ENCODE assay signal across 11 cellular contexts in genomic region chr1:32182060-32182459, GRCh38. TPM values are rescaled to one million over a fixed set of nuclear protein-coding genes. Genes with fewer than 3 reads are reported as not detected.
DNase-seq lines count a peak whose midpoint lies in the region; ATAC-seq, FAIRE-seq and TF ChIP-seq lines count a peak whose summit lies in the region.
"Had no signal": no experiment of that assay in that cellular context is flagged by ENCODE, and none has a peak within 500 bp of the region (broad histone marks: within the 10 kb centered on the region; RNA-seq: fewer than 3 reads in every experiment).

No MANE protein-coding gene starts in this region.

- TF ChIP-seq CTCF in WI38 (IDR thresholded peaks at IDR 0.05; ENCODE audit: low read depth, low read length) (no peak), fibroblast of lung (conservative IDR thresholded peaks at IDR 0.05 in 1 of 2, IDR thresholded peaks at IDR 0.05 in 1 of 2; ENCODE audit: low read depth in 1 of 2, low read length in 2 of 2) (no peak), stomach (IDR thresholded peaks at IDR 0.05) (no peak), prostate gland (IDR thresholded peaks at IDR 0.05) (no peak)

- H3K27ac ChIP-seq in fibroblast of lung (ENCODE audit: insufficient read depth, low read length) = no peak overlapping the region
- peak overlapping the region in 3 of 5 donors; percentile 5 to 97 (median 44) for H3K27ac ChIP-seq in stomach
- H3K27ac ChIP-seq in prostate gland = no peak overlapping the region

- WGBS in stomach, 5 donors = 79 to 91% (median 89%) methylated on average over 6 of the region's 6 CpGs
- WGBS in prostate gland = 79% methylated on average over 6 of the region's 6 CpGs

- H3K27me3 ChIP-seq in fibroblast of lung (ENCODE audit: control insufficient read depth, insufficient read depth, low read length) (no peaks in the 10 kb centered on the region), stomach (no peaks in the 10 kb centered on the region), prostate gland (replicated peaks; ENCODE audit: insufficient read depth) (no peaks in the 10 kb centered on the region)

- TF ChIP-seq EP300 in stomach (IDR thresholded peaks at IDR 0.05) = no peak

- DNase-seq in activated naive CD4-positive, alpha-beta T cell (lab: John Stamatoyannopoulos, UW) = no peak
- DNase-seq in fibroblast of lung (ENCODE audit: low read depth in 2 of 2) (peak in 1 of 2 donors; percentile 33), stomach (no peak), prostate gland (ENCODE audit: low spot score) (no peak), frontal cortex (ENCODE audit: low spot score in 2 of 2) (no peak)

- H4K20me1 ChIP-seq in fibroblast of lung (ENCODE audit: control insufficient read depth, extremely low read depth, insufficient read depth, low read length) = peaks cover 3% of the 10 kb centered on the region

- no peaks in the 10 kb centered on the region for H3K27me3 Mint-ChIP-seq in activated naive CD4-positive, alpha-beta T cell treated with anti-CD3 and anti-CD28 coated beads, Interleukin-2, amount 50 U/mL, for 24 hours
- H3K27me3 Mint-ChIP-seq: progenitor cell of endocrine pancreas had no signal

- H3K4me1 Mint-ChIP-seq in activated naive CD4-positive, alpha-beta T cell treated with anti-CD3 and anti-CD28 coated beads, Interleukin-2, amount 50 U/mL, for 24 hours = peaks cover 64% of the 10 kb centered on the region

- H3K79me2 ChIP-seq in fibroblast of lung (ENCODE audit: control insufficient read depth, insufficient read depth, low read length) = peaks cover 62% of the 10 kb centered on the region

- no peak overlapping the region for H2AFZ ChIP-seq in fibroblast of lung (ENCODE audit: low read length)

- H3K4me3 Mint-ChIP-seq in activated naive CD4-positive, alpha-beta T cell treated with anti-CD3 and anti-CD28 coated beads, Interleukin-2, amount 50 U/mL, for 24 hours = peak overlapping the region; percentile 97

- H3K4me2 ChIP-seq in fibroblast of lung (ENCODE audit: extremely low read depth, insufficient read depth, low read length) = peak overlapping the region; percentile 99

- H3K4me3 ChIP-seq in WI38 (ENCODE audit: low read depth, low read length) = peak overlapping the region; percentile 34
- peak overlapping the region in 3 of 4 experiments; percentile 30 to 86 (median 71) for H3K4me3 ChIP-seq in fibroblast of lung (replicated peaks in 1 of 4; ENCODE audit: control extremely low read depth in 1 of 4, insufficient read depth in 1 of 4, low read depth in 3 of 4, low read length in 4 of 4)
- peak overlapping the region in 2 of 4 donors; percentile 64 to 78 for H3K4me3 ChIP-seq in stomach
- H3K4me3 ChIP-seq in prostate gland = no peak overlapping the region

- H3K4me1 ChIP-seq in fibroblast of lung (ENCODE audit: control insufficient read depth, extremely low read depth, insufficient read depth, low read length) (peaks cover 11% of the 10 kb centered on the region), stomach (peaks cover 30 to 78% (median 54%) of the 10 kb centered on the region in 4 donors), prostate gland (replicated peaks) (no peaks in the 10 kb centered on the region)

- no peak for ATAC-seq in HG03025 (IDR thresholded peaks at IDR 0.05; ENCODE audit: low FRiP score, unreplicated experiment)

- no peak for FAIRE-seq in frontal cortex (lab: Jason Lieb, UNC)
- FAIRE-seq: GM18507 had no signal

- H3K36me3 Mint-ChIP-seq in activated naive CD4-positive, alpha-beta T cell treated with anti-CD3 and anti-CD28 coated beads, Interleukin-2, amount 50 U/mL, for 24 hours = peaks cover 35% of the 10 kb centered on the region

- H3K9me3 Mint-ChIP-seq in activated naive CD4-positive, alpha-beta T cell treated with anti-CD3 and anti-CD28 coated beads, Interleukin-2, amount 50 U/mL, for 24 hours = no peaks in the 10 kb centered on the region

- H3K9ac ChIP-seq in fibroblast of lung (ENCODE audit: insufficient read depth, low read length) = no peak overlapping the region

- intact Hi-C loops in stomach (cut with DNase I; ENCODE audit: low total_unique reads) = no loop called here
- intact Hi-C loops in prostate gland (cut with DNase I) = loop anchor here (5.0 kb wide), 1 partner anchor 60 kb away; no protein-coding TSS in a partner anchor

- H3K9me3 ChIP-seq in fibroblast of lung (ENCODE audit: control insufficient read depth, insufficient read depth, low read depth, low read length) (no peaks in the 10 kb centered on the region), stomach (no peaks in the 10 kb centered on the region), prostate gland (no peaks in the 10 kb centered on the region)

- H3K27ac Mint-ChIP-seq in activated naive CD4-positive, alpha-beta T cell treated with anti-CD3 and anti-CD28 coated beads, Interleukin-2, amount 50 U/mL, for 24 hours = peak overlapping the region; percentile 68

- H3K36me3 ChIP-seq in fibroblast of lung (ENCODE audit: control insufficient read depth, insufficient read depth, low read length) (peaks cover 21% of the 10 kb centered on the region), stomach (peaks cover 18 to 58% (median 56%) of the 10 kb centered on the region in 4 donors), prostate gland (no peaks in the 10 kb centered on the region)

- TF ChIP-seq POLR2A in stomach (IDR thresholded peaks at IDR 0.05) (no peak), prostate gland (IDR thresholded peaks at IDR 0.05) (no peak)

RNA-seq across cellular contexts. Expression of gene TXLNA, which starts 2.6 kb away (rescaled TPM):
- total RNA-seq in fibroblast of lung (94.0 and 118 TPM in 2 replicates), stomach (10 to 100 TPM; 20.6 to 48.1 (median 28.0) TPM), prostate gland (10 to 100 TPM; 49.6 to 70.8 TPM), frontal cortex (20.4 TPM)
- polyA plus RNA-seq in fibroblast of lung (56.5 and 64.0 TPM in 2 replicates), stomach (10 to 100 TPM in 2 of 3 donors, 1 to 10 TPM in 1; 9.8 to 18.4 (median 12.1) TPM)
- 51.1 and 53.5 TPM in 2 replicates for polyA plus RNA-seq in fibroblast of lung (2012)
- polyA minus RNA-seq in fibroblast of lung (ENCODE audit: low replicate concordance) = 135 and 143 TPM in 2 replicates

RNA-seq across cellular contexts. Expression of gene CCDC28B, which starts 18.3 kb away (rescaled TPM):
- total RNA-seq in fibroblast of lung (7.4 and 12.4 TPM in 2 replicates), stomach (10 to 100 TPM in 1 of 5 donors, 1 to 10 TPM in 1, under 1 TPM in 1, not detected in 2; 0.45 to 27.8 (median 5.3) TPM), prostate gland (10 to 100 TPM in 1 of 2 donors, 1 to 10 TPM in 1; 2.9 to 85.5 TPM), frontal cortex (34.2 TPM)
- polyA plus RNA-seq in fibroblast of lung (9.4 and 10.1 TPM in 2 replicates), stomach (10 to 100 TPM in 2 of 3 donors, 1 to 10 TPM in 1; 8.7 to 11.8 (median 10.7) TPM)
- polyA plus RNA-seq in fibroblast of lung (2012) = 16.7 and 17.0 TPM in 2 replicates
- 5.7 and 6.6 TPM in 2 replicates for polyA minus RNA-seq in fibroblast of lung (ENCODE audit: low replicate concordance)

RNA-seq across cellular contexts. Expression of gene IQCC, which starts 23.4 kb away (rescaled TPM):
- total RNA-seq in fibroblast of lung (1.3 and 2.3 TPM in 2 replicates), stomach (1 to 10 TPM in 4 of 5 donors, not detected in 1; 2.3 to 5.5 (median 2.9) TPM), prostate gland (1 to 10 TPM; 5.2 to 5.6 TPM), frontal cortex (3.3 TPM)
- polyA plus RNA-seq in fibroblast of lung (2.0 and 2.6 TPM in 2 replicates), stomach (1 to 10 TPM; 1.3 to 2.1 (median 1.7) TPM)
- 1.7 and 2.4 TPM in 2 replicates for polyA plus RNA-seq in fibroblast of lung (2012)
- 0.85 and 3.8 TPM in 2 replicates for polyA minus RNA-seq in fibroblast of lung (ENCODE audit: low replicate concordance)

RNA-seq across cellular contexts. Expression of gene DCDC2B, which starts 26.8 kb away (rescaled TPM):
- total RNA-seq in fibroblast of lung (not detected in 2 replicates), stomach (not detected), prostate gland (not detected), frontal cortex (not detected)
- polyA plus RNA-seq in fibroblast of lung (not detected in 2 replicates), stomach (not detected)
- polyA plus RNA-seq in fibroblast of lung (2012) = 0.06 and 0.12 TPM in 2 replicates
- not detected in 2 replicates for polyA minus RNA-seq in fibroblast of lung (ENCODE audit: low replicate concordance)
- total RNA-seq: NCI-H460, progenitor cell of endocrine pancreas had no signal

RNA-seq across cellular contexts. Expression of gene TMEM234, which starts 40.1 kb away (rescaled TPM):
- total RNA-seq in fibroblast of lung (12.1 and 17.5 TPM in 2 replicates), stomach (100 to 1,000 TPM in 1 of 5 donors, 10 to 100 TPM in 4; 19.1 to 169 (median 27.1) TPM), prostate gland (10 to 100 TPM; 17.9 to 31.7 TPM), frontal cortex (12.2 TPM)
- polyA plus RNA-seq in fibroblast of lung (15.8 TPM in 2 replicates), stomach (10 to 100 TPM; 11.6 to 14.3 (median 13.4) TPM)
- polyA plus RNA-seq in fibroblast of lung (2012) = 17.3 and 17.7 TPM in 2 replicates
- 14.8 and 25.6 TPM in 2 replicates for polyA minus RNA-seq in fibroblast of lung (ENCODE audit: low replicate concordance)

Comparison
In these comparisons a context has a peak if more than half of its experiments do, and no peak if none do; other contexts are left out.
1. H3K4me3 ChIP-seq: peak in WI38 (single experiment) and fibroblast of lung (3 of 4); none in prostate gland (0 of 2).
2. H3K27ac ChIP-seq: peak in stomach (3 of 5); none in fibroblast of lung (single experiment) and prostate gland (0 of 2).